Comparison of ENCODE assay signal across 1 cellular context in the genomic region with DNA sequence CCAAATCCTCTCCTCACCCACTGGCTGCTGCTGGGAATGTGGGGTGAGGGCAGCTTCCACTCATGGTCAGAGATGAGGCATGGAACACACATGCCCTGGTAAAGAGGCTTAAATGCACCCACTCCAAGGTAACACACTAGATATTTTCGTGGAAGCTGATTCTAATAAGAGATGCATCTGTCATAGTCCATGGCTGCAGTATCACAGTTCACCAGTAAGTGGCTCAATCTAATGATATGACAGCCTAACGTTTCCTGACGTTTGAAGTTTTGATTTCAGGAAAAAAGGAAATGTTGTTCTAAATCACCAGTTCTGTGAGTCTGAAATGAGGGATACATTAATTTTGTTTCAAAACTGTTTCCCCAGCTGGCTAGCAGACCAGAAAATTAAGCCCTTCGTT.
TF ChIP-seq lines count a peak whose summit lies in the region.

No MANE protein-coding gene starts in this region.

TF ChIP-seq in IMR-90, 13 proteins besides CTCF, POLR2A, EP300 and RAD21 (continued from another document):
- TF ChIP-seq USF2 (IDR thresholded peaks at IDR 0.05; ENCODE audit: low read depth, low read length) (no peak), NFE2L2 (IDR thresholded peaks at IDR 0.05; ENCODE audit: low read depth, low read length) (no peak), FOS (IDR thresholded peaks at IDR 0.05; ENCODE audit: low read depth, low read length) (no peak), BHLHE40 (IDR thresholded peaks at IDR 0.05; ENCODE audit: low read depth, low read length) (no peak), MAFK (IDR thresholded peaks at IDR 0.05; ENCODE audit: low read depth, low read length) (no peak), RFX5 (IDR thresholded peaks at IDR 0.05; ENCODE audit: low read depth, low read length) (no peak)
